In the genomic region with DNA sequence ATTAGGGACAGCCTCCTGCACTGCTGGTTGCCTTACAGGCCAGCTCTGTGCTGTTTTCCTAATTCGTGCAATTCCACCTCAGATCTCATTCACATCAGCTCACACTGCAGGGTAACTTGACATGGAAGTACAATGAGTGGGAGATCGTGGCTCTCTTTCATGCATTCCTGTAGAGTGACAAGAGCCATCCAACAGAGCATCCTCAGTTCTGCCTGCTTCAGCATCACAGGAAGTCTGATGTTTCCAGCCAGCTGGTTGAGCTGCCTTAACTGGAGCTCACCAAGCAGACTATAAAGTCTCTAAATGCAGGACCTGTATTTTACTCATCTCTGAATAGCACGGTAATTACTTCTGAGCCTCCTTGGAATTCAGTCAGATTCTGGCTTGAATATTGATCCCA, we compare ENCODE assay signal across 10 cellular contexts. TPM values are rescaled to one million over a fixed set of nuclear protein-coding genes. Genes with fewer than 3 reads are reported as not detected.
DNase-seq lines count a peak whose midpoint lies in the region; ATAC-seq and TF ChIP-seq lines count a peak whose summit lies in the region.
"Had no signal": no experiment of that assay in that cellular context is flagged by ENCODE, and none has a peak within 500 bp of the region (broad histone marks: within the 10 kb centered on the region; RNA-seq: fewer than 3 reads in every experiment).

No MANE protein-coding gene starts in this region.

- peaks cover 2% of the 10 kb centered on the region; the same call in 1 of the 2 replicates for H3K36me3 ChIP-seq in DND-41 (ENCODE audit: insufficient read depth, low read length)
- H3K36me3 ChIP-seq in SJCRH30 = peaks cover 9% of the 10 kb centered on the region; the same call in 1 of the 2 replicates
- H3K36me3 ChIP-seq in mesendoderm (ENCODE audit: control insufficient read depth, insufficient read depth, low read length) = no peaks in the 10 kb centered on the region
- H3K36me3 ChIP-seq in prostate gland = no peaks in the 10 kb centered on the region

- H2AK5ac ChIP-seq in mesendoderm (ENCODE audit: low read length) = no peak overlapping the region

- peak overlapping the region; percentile 97; the same call in 1 of the 2 replicates for H3K9ac ChIP-seq in DND-41 (ENCODE audit: low read depth, low read length)
- H3K9ac ChIP-seq in mesendoderm (ENCODE audit: low read length) = no peak overlapping the region

- no peak for TF ChIP-seq POLR2A in prostate gland (IDR thresholded peaks at IDR 0.05)

- no peak overlapping the region for H4K5ac ChIP-seq in mesendoderm (ENCODE audit: low read length)

- WGBS in mesendoderm (ENCODE audit: extremely low coverage, insufficient coverage, low lambda C conversion rate) = no CpG with 5 or more reads among the region's 3 CpGs
- 55% methylated on average over 3 of the region's 3 CpGs for WGBS in prostate gland

- H3K4ac ChIP-seq in mesendoderm (ENCODE audit: low read depth, low read length) = no peak overlapping the region

- H4K8ac ChIP-seq in mesendoderm (ENCODE audit: low read depth, low read length) = no peak overlapping the region

- peak; percentile 18 for DNase-seq in AG10803 (ENCODE audit: low read depth)
- peak; percentile 14 for DNase-seq in DND-41
- DNase-seq in SJCRH30 = peak; percentile 79 to 88
- peak; percentile 27 for DNase-seq in mesendoderm
- no peak for DNase-seq in prostate gland (ENCODE audit: low spot score)
- no peak for DNase-seq in stimulated activated CD4-positive, alpha-beta T cell treated with anti-CD3 and anti-CD28 coated beads, Interleukin-4, amount 100 ng/mL, for 1 hour
- DNase-seq: NCI-H2029 had no signal

- H3K9me3 ChIP-seq in DND-41 (ENCODE audit: insufficient read depth, low read length, severe bottlenecking) (no peaks in the 10 kb centered on the region), SJCRH30 (replicated peaks) (no peaks in the 10 kb centered on the region), prostate gland (no peaks in the 10 kb centered on the region)

- H3K27ac ChIP-seq in DND-41 (ENCODE audit: low read length) (no peak overlapping the region), SJCRH30 (peak overlapping the region; percentile 36; the same call in 1 of the 2 replicates), mesendoderm (ENCODE audit: low read depth, low read length) (no peak overlapping the region), prostate gland (no peak overlapping the region)

- ATAC-seq in DND-41 (ENCODE audit: insufficient read depth, low read depth) (no peak), HG02970 (IDR thresholded peaks at IDR 0.05; ENCODE audit: low FRiP score, unreplicated experiment) (no peak), GM19035 (IDR thresholded peaks at IDR 0.05; ENCODE audit: unreplicated experiment) (no peak)

- H3K79me2 ChIP-seq in DND-41 (ENCODE audit: insufficient read depth, low read length) (peaks cover 51% of the 10 kb centered on the region), mesendoderm (ENCODE audit: control insufficient read depth, insufficient read depth, low read length) (no peaks in the 10 kb centered on the region)

- H4K20me1 ChIP-seq in DND-41 (ENCODE audit: insufficient read depth, low read length) = no peaks in the 10 kb centered on the region

- no peaks in the 10 kb centered on the region for H3K79me1 ChIP-seq in mesendoderm (ENCODE audit: low read length)

- intact Hi-C loops in prostate gland (cut with DNase I) = no loop called here

- TF ChIP-seq CTCF in AG10803 (conservative IDR thresholded peaks at IDR 0.05; ENCODE audit: low read length) (no peak), DND-41 (IDR thresholded peaks at IDR 0.05; ENCODE audit: borderline replicate concordance, extremely low read depth, low read length, poor library complexity, severe bottlenecking) (no peak), prostate gland (IDR thresholded peaks at IDR 0.05) (no peak)

- H3K4me2 ChIP-seq in DND-41 (ENCODE audit: insufficient read depth, low read length) = peak overlapping the region; percentile 85; the same call in 1 of the 2 replicates
- no peak overlapping the region for H3K4me2 ChIP-seq in mesendoderm (ENCODE audit: low read length)

- no peak overlapping the region for H2BK120ac ChIP-seq in mesendoderm (ENCODE audit: low read depth, low read length)

- no peak overlapping the region for H3K23ac ChIP-seq in mesendoderm (ENCODE audit: low read length)

- no peak overlapping the region for H2AFZ ChIP-seq in DND-41 (ENCODE audit: low read depth, low read length)

- H3K18ac ChIP-seq in mesendoderm (ENCODE audit: low read length) = no peak overlapping the region

- no peak overlapping the region for H3K4me3 ChIP-seq in AG10803 (ENCODE audit: low read length)
- H3K4me3 ChIP-seq in DND-41 (ENCODE audit: low read depth in 1 of 2, low read length in 2 of 2) = peak overlapping the region in 1 of 2 experiments; percentile 74; a peak in 1 of 4 replicates
- H3K4me3 ChIP-seq in SJCRH30 = peak overlapping the region; percentile 75; the same call in 1 of the 2 replicates
- no peak overlapping the region for H3K4me3 ChIP-seq in mesendoderm (ENCODE audit: low read length)
- no peak overlapping the region for H3K4me3 ChIP-seq in prostate gland

- H3K56ac ChIP-seq in mesendoderm (ENCODE audit: low read length) = no peak overlapping the region

- no peak overlapping the region for H2BK5ac ChIP-seq in mesendoderm (ENCODE audit: low read length)

- H3K27me3 ChIP-seq in DND-41 (ENCODE audit: insufficient read depth, low read length, poor library complexity) = no peaks in the 10 kb centered on the region
- no peaks in the 10 kb centered on the region for H3K27me3 ChIP-seq in SJCRH30
- H3K27me3 ChIP-seq in mesendoderm (ENCODE audit: insufficient read depth, low read length, poor library complexity) = no peaks in the 10 kb centered on the region
- H3K27me3 ChIP-seq in prostate gland (replicated peaks; ENCODE audit: insufficient read depth) = no peaks in the 10 kb centered on the region

- H2BK15ac ChIP-seq in mesendoderm (replicated peaks; ENCODE audit: low read depth) = no peak overlapping the region

- peaks cover 41% of the 10 kb centered on the region for H3K4me1 ChIP-seq in DND-41 (ENCODE audit: insufficient read depth, low read length)
- peaks cover 32% of the 10 kb centered on the region for H3K4me1 ChIP-seq in SJCRH30
- H3K4me1 ChIP-seq in mesendoderm (ENCODE audit: control insufficient read depth, low read depth, low read length) = peaks cover 8% of the 10 kb centered on the region
- H3K4me1 ChIP-seq in prostate gland (replicated peaks) = no peaks in the 10 kb centered on the region

RNA-seq across cellular contexts. Expression of a gene that starts 1.6 kb away (rescaled TPM):
- total RNA-seq in SJCRH30 (2014; rRNA removed; shearing (Covaris generic)) = 123 and 138 TPM in 2 replicates
- polyA plus RNA-seq in mesendoderm (2013, experiment 1 of 2) = 15.9 TPM
- polyA plus RNA-seq in mesendoderm (2013, experiment 2 of 2) = 15.1 TPM
- total RNA-seq in prostate gland = 10 to 100 TPM; 19.4 to 35.0 TPM

RNA-seq across cellular contexts. Expression of a gene that starts 38.3 kb away (rescaled TPM):
- 7.3 and 8.7 TPM in 2 replicates for total RNA-seq in SJCRH30 (2014; rRNA removed; shearing (Covaris generic))
- 0.94 TPM for polyA plus RNA-seq in mesendoderm (2013, experiment 1 of 2)
- 1.5 TPM for polyA plus RNA-seq in mesendoderm (2013, experiment 2 of 2)
- total RNA-seq in prostate gland = not detected
- total RNA-seq: ureter had no signal

Comparison
In these comparisons a context has a peak if more than half of its experiments do, and no peak if none do; other contexts are left out.
1. DNase-seq: peak in AG10803 (single experiment), DND-41 (single experiment), SJCRH30 (2 of 2) and mesendoderm (single experiment); none in prostate gland (single experiment) and stimulated activated CD4-positive, alpha-beta T cell treated with anti-CD3 and anti-CD28 coated beads, Interleukin-4, amount 100 ng/mL, for 1 hour (single experiment).